9 cellular contexts compared by ENCODE assay signal in genomic region chr7:19665399-19666008, GRCh38. TPM values are rescaled to one million over a fixed set of nuclear protein-coding genes. Genes with fewer than 3 reads are reported as not detected.
DNase-seq lines count a peak whose midpoint lies in the region; ATAC-seq and TF ChIP-seq lines count a peak whose summit lies in the region.
"Had no signal": no experiment of that assay in that cellular context is flagged by ENCODE, and none has a peak within 500 bp of the region (broad histone marks: within the 10 kb centered on the region; RNA-seq: fewer than 3 reads in every experiment).

No MANE protein-coding gene starts in this region.

- no peak for TF ChIP-seq EP300 in SK-N-SH (IDR thresholded peaks at IDR 0.05; ENCODE audit: borderline replicate concordance in 1 of 2, low read depth in 1 of 2, low read length in 1 of 2)

- H3K4me3 ChIP-seq in Karpas-422 (ENCODE audit: low read length) (no peak overlapping the region), SK-N-SH (ENCODE audit: low read depth in 2 of 2, low read length in 1 of 2) (no peak overlapping the region), thoracic aorta (no peak overlapping the region)
- H3K4me3 ChIP-seq: SJCRH30 had no signal

- H3K27me3 ChIP-seq in Karpas-422 (ENCODE audit: low read length) (no peaks in the 10 kb centered on the region), SK-N-SH (ENCODE audit: insufficient read depth) (no peaks in the 10 kb centered on the region; the same call in 1 of the 2 replicates), thoracic aorta (replicated peaks; ENCODE audit: insufficient read depth) (no peaks in the 10 kb centered on the region)
- H3K27me3 ChIP-seq: SJCRH30 had no signal

- H4K20me1 ChIP-seq in Karpas-422 (ENCODE audit: insufficient read depth, low read depth, low read length): no peaks in the 10 kb centered on the region
- no peaks in the 10 kb centered on the region for H4K20me1 ChIP-seq in SK-N-SH (ENCODE audit: insufficient read depth)

- ATAC-seq in GM21447 (IDR thresholded peaks at IDR 0.05; ENCODE audit: unreplicated experiment) (peak; percentile 49), thoracic aorta (ENCODE audit: insufficient number of reproducible peaks, low FRiP score, low read depth) (no peak), GM19452 (IDR thresholded peaks at IDR 0.05; ENCODE audit: unreplicated experiment) (no peak)

- no peaks in the 10 kb centered on the region for H3K9me2 ChIP-seq in Karpas-422 (replicated peaks; ENCODE audit: insufficient read depth, low read length)
- 0 out of 2 replicates have a peak, but pooled peaks cover 5% of the 10 kb centered on the region for H3K9me2 ChIP-seq in SK-N-SH

- H3K27ac ChIP-seq in Karpas-422 (ENCODE audit: low read length) (no peak overlapping the region), SK-N-SH (ENCODE audit: low read depth in 2 of 2, low read length in 1 of 2) (no peak overlapping the region), thoracic aorta (no peak overlapping the region)
- H3K27ac ChIP-seq: SJCRH30 had no signal

- WGBS in SK-N-SH (ENCODE audit: low lambda C conversion rate): 0% methylated on average over 1 of the region's 1 CpG

- H3K36me3 ChIP-seq in Karpas-422 (ENCODE audit: insufficient read depth, low read length) (no peaks in the 10 kb centered on the region), SK-N-SH (replicated peaks in 1 of 2; ENCODE audit: control insufficient read depth in 1 of 2, insufficient read depth in 2 of 2, low read length in 1 of 2) (no peaks in the 10 kb centered on the region), thoracic aorta (no peaks in the 10 kb centered on the region)
- H3K36me3 ChIP-seq: SJCRH30 had no signal

- H3K9me3 ChIP-seq in Karpas-422 (ENCODE audit: low read length) (no peaks in the 10 kb centered on the region), SK-N-SH (no peaks in the 10 kb centered on the region), thoracic aorta (no peaks in the 10 kb centered on the region)
- H3K9me3 ChIP-seq: SJCRH30 had no signal

- H3K4me2 ChIP-seq in Karpas-422 (ENCODE audit: low read depth, low read length, poor library complexity, severe bottlenecking) (no peak overlapping the region), SK-N-SH (no peak overlapping the region)

- DNase-seq in DMS153 (lab: John Stamatoyannopoulos, UW) (peak; percentile 6), Karpas-422 (peak; percentile 68), SK-N-SH (peak; percentile 39), fibroblast of the conjunctiva (ENCODE audit: low read depth) (peak; percentile 18), thoracic aorta (ENCODE audit: low spot score) (no peak), mesenteric fat pad (ENCODE audit: low spot score) (no peak)

- TF ChIP-seq CTCF in SK-N-SH (IDR thresholded peaks at IDR 0.05): peak; percentile 93
- peak; percentile 50 for TF ChIP-seq CTCF in thoracic aorta (IDR thresholded peaks at IDR 0.05)

- H3K9ac ChIP-seq in Karpas-422 (ENCODE audit: low read length): no peak overlapping the region
- H3K9ac ChIP-seq in SK-N-SH: no peak overlapping the region

- H2AFZ ChIP-seq in Karpas-422 (ENCODE audit: low read length) (no peak overlapping the region), SK-N-SH (ENCODE audit: low read depth) (no peak overlapping the region)

- H3K79me2 ChIP-seq in Karpas-422 (ENCODE audit: low read length) (no peaks in the 10 kb centered on the region), SK-N-SH (ENCODE audit: insufficient read depth) (no peaks in the 10 kb centered on the region)

- no peaks in the 10 kb centered on the region for H3F3A ChIP-seq in SK-N-SH (replicated peaks; ENCODE audit: insufficient read depth)

- CTCF ChIA-PET in SK-N-SH (lab: Yijun Ruan, JAX): interaction anchor here (0.6 to 4.3 kb wide), 21 partner anchors 8 to 1339 kb away, joined by 3 to 52 read pairs (median 5); partner anchors contain the start of gene POLR1F

- TF ChIP-seq RAD21 in SK-N-SH (IDR thresholded peaks at IDR 0.05; ENCODE audit: low read length): peak; percentile 82

- peaks cover 4% of the 10 kb centered on the region; the same call in 1 of the 2 replicates for H3K4me1 ChIP-seq in Karpas-422 (ENCODE audit: low read length)
- H3K4me1 ChIP-seq in SK-N-SH (ENCODE audit: control insufficient read depth in 1 of 2, insufficient read depth in 2 of 2, low read depth in 1 of 2, low read length in 1 of 2): peaks cover 0 to 3% of the 10 kb centered on the region in 2 experiments; a peak in 2 of 4 replicates
- no peaks in the 10 kb centered on the region for H3K4me1 ChIP-seq in thoracic aorta (ENCODE audit: control insufficient read depth in 1 of 2, low read depth in 2 of 2)
- H3K4me1 ChIP-seq: SJCRH30 had no signal

- POLR2A ChIA-PET in SK-N-SH (lab: Yijun Ruan, JAX): no interaction called here

TF ChIP-seq in SK-N-SH, 30 proteins besides CTCF, POLR2A, EP300 and RAD21:
- TF ChIP-seq ZBTB33 (IDR thresholded peaks at IDR 0.05; ENCODE audit: borderline replicate concordance, low read depth): no peak
- no peak for TF ChIP-seq FOSL2 (IDR thresholded peaks at IDR 0.05; ENCODE audit: borderline replicate concordance, low read depth)
- no peak for TF ChIP-seq PBX3 (IDR thresholded peaks at IDR 0.05)
- TF ChIP-seq SMC3 (IDR thresholded peaks at IDR 0.05; ENCODE audit: low read depth, low read length): peak; percentile 51

RNA-seq across cellular contexts. Expression of gene POLR1F, which starts 43.3 kb away (rescaled TPM):
- total RNA-seq in Karpas-422 (2014; rRNA removed; shearing (Covaris generic); ENCODE audit: low replicate concordance): 11.2 and 21.1 TPM in 2 replicates
- 5.1 and 8.1 TPM in 2 replicates for polyA plus RNA-seq in SK-N-SH (2012; rRNA removed)
- 8.4 and 13.0 TPM in 2 replicates for polyA plus RNA-seq in SK-N-SH (2012; cell fraction: cytosol; rRNA removed)
- polyA plus RNA-seq in SK-N-SH (2012; cell fraction: nucleus; rRNA removed): 4.3 and 11.7 TPM in 2 replicates
- total RNA-seq in thoracic aorta: 10 to 100 TPM in 1 of 2 donors, 1 to 10 TPM in 1; 6.6 to 20.9 TPM
- 17.7 TPM for total RNA-seq in mesenteric fat pad

Comparison
In these comparisons a context has a peak if more than half of its experiments do, and no peak if none do; other contexts are left out.
1. DNase-seq: peak in DMS153 (single experiment), Karpas-422 (single experiment), SK-N-SH (single experiment) and fibroblast of the conjunctiva (single experiment); none in thoracic aorta (single experiment) and mesenteric fat pad (single experiment).